ENCODE assay signal across 9 cellular contexts in genomic region chr17:40532520-40533253, GRCh38. TPM values are rescaled to one million over a fixed set of nuclear protein-coding genes. Genes with fewer than 3 reads are reported as not detected.
DNase-seq lines count a peak whose midpoint lies in the region; ATAC-seq and TF ChIP-seq lines count a peak whose summit lies in the region.
"Had no signal": no experiment of that assay in that cellular context is flagged by ENCODE, and none has a peak within 500 bp of the region (broad histone marks: within the 10 kb centered on the region; RNA-seq: fewer than 3 reads in every experiment).

No MANE protein-coding gene starts in this region.

- H3K4me3 ChIP-seq in Caco-2 (ENCODE audit: low read depth, low read length) (no peak overlapping the region), fibroblast of villous mesenchyme (ENCODE audit: low read depth, low read length) (no peak overlapping the region), prostate gland (no peak overlapping the region)

- POLR2A ChIA-PET in Caco-2 (lab: Charles Lee) = interaction anchor here (0.6 to 1.3 kb wide), 3 partner anchors 115 to 174 kb away, joined by 3 to 9 read pairs (median 6); partner anchors contain the start of gene TOP2A

- DNase-seq in Caco-2 (no peak), SW480 (ENCODE audit: low spot score) (peak; percentile 65), fibroblast of villous mesenchyme (ENCODE audit: low read depth) (peak; percentile 57), prostate gland (ENCODE audit: low spot score) (no peak), SHP77 treated with DMSO at 0.1 percent for 48 hours (lab: John Stamatoyannopoulos, UW) (no peak), NCI-H2107 treated with DMSO at 0.1 percent for 48 hours (lab: John Stamatoyannopoulos, UW; ENCODE audit: unreplicated experiment) (no peak)

- ATAC-seq in HG02852 (IDR thresholded peaks at IDR 0.05; ENCODE audit: unreplicated experiment) (no peak), GM18909 (IDR thresholded peaks at IDR 0.05; ENCODE audit: poor library complexity, unreplicated experiment) (no peak)

- no peaks in the 10 kb centered on the region for H3K4me1 Mint-ChIP-seq in Caco-2 (ENCODE audit: low read depth, unreplicated experiment)

- no peaks in the 10 kb centered on the region for H3K36me3 Mint-ChIP-seq in Caco-2 (ENCODE audit: insufficient read depth, unreplicated experiment)

- BruUV-seq in Caco-2 (replicated peaks; lab: Mats Ljungman, UMichigan) = no TSS peak

- intact Hi-C loops in Caco-2 (cut with micrococcal nuclease; ENCODE audit: unreplicated experiment) = loop anchor here (1.0 kb wide), 5 partner anchors 28 to 174 kb away; no protein-coding TSS in a partner anchor
- intact Hi-C loops in prostate gland (cut with DNase I) = loop anchor here (2.0 to 5.0 kb wide), 4 partner anchors 55 to 170 kb away; partner anchors contain the start of genes GJD3 and IGFBP4

- H3K27me3 ChIP-seq in Caco-2 (replicated peaks; ENCODE audit: control insufficient read depth, insufficient read depth, low read length) (no peaks in the 10 kb centered on the region), prostate gland (replicated peaks; ENCODE audit: insufficient read depth) (no peaks in the 10 kb centered on the region)

- peak overlapping the region; percentile 43 to 45 for H3K27ac ChIP-seq in prostate gland

- 39% methylated on average over 6 of the region's 6 CpGs for WGBS in prostate gland

- H3K27ac Mint-ChIP-seq in Caco-2 (ENCODE audit: unreplicated experiment) = peak overlapping the region; percentile 56

- TF ChIP-seq CTCF in Caco-2 (IDR thresholded peaks at IDR 0.05; ENCODE audit: insufficient read depth in 1 of 2, low read depth in 1 of 2, low read length in 1 of 2, severe bottlenecking in 1 of 2, unreplicated experiment in 1 of 2) (no peak), fibroblast of villous mesenchyme (IDR thresholded peaks at IDR 0.05; ENCODE audit: insufficient read depth, low read depth, low read length) (no peak), prostate gland (IDR thresholded peaks at IDR 0.05) (no peak)

- H3K9me3 ChIP-seq in Caco-2 (no peaks in the 10 kb centered on the region), prostate gland (no peaks in the 10 kb centered on the region)

- no peak overlapping the region for H3K4me3 Mint-ChIP-seq in Caco-2 (ENCODE audit: unreplicated experiment)
- H3K4me3 Mint-ChIP-seq: H9 had no signal

- CTCF ChIA-PET in Caco-2 (lab: Charles Lee) = interaction anchor here (0.6 to 6.7 kb wide), 36 partner anchors 8 to 419 kb away, joined by 3 to 99 read pairs (median 6); partner anchors contain the start of genes IGFBP4 and TOP2A

- H3K9me3 Mint-ChIP-seq in Caco-2 (ENCODE audit: unreplicated experiment) = no peaks in the 10 kb centered on the region

- H3K36me3 ChIP-seq in Caco-2 (ENCODE audit: control insufficient read depth, insufficient read depth, low read length) (no peaks in the 10 kb centered on the region), prostate gland (no peaks in the 10 kb centered on the region)

- no peaks in the 10 kb centered on the region for H3K27me3 Mint-ChIP-seq in Caco-2 (ENCODE audit: insufficient read depth, unreplicated experiment)

- no peak for TF ChIP-seq POLR2A in prostate gland (IDR thresholded peaks at IDR 0.05)

- 0 out of 2 replicates have a peak, but pooled peaks cover 9% of the 10 kb centered on the region for H3K4me1 ChIP-seq in Caco-2
- H3K4me1 ChIP-seq in prostate gland (replicated peaks) = peaks cover 10% of the 10 kb centered on the region

RNA-seq across cellular contexts. Expression of gene TNS4, which starts 31.3 kb away (rescaled TPM):
- total RNA-seq in Caco-2 (2022) = 0.65 TPM in 1 of 2 replicates, not detected in the other
- total RNA-seq in fibroblast of villous mesenchyme = not detected in 2 replicates
- total RNA-seq in prostate gland = 10 to 100 TPM; 51.3 to 56.1 TPM

RNA-seq across cellular contexts. Expression of gene CCR7, which starts 32.6 kb away (rescaled TPM):
- total RNA-seq in Caco-2 (2022) (not detected in 2 replicates), fibroblast of villous mesenchyme (not detected in 2 replicates), prostate gland (under 1 TPM in 1 of 2 donors, not detected in 1; 0.40 TPM)

Comparison
In these comparisons a context has a peak if more than half of its experiments do, and no peak if none do; other contexts are left out.
1. DNase-seq: peak in SW480 (single experiment) and fibroblast of villous mesenchyme (single experiment); none in Caco-2 (0 of 2), prostate gland (single experiment), SHP77 treated with DMSO at 0.1 percent for 48 hours (single experiment) and NCI-H2107 treated with DMSO at 0.1 percent for 48 hours (single experiment).
2. RNA of gene TNS4, which starts 31.3 kb away (total RNA-seq): 51.3 to 56.1 TPM in prostate gland; 0.65 TPM in Caco-2 and not detected in fibroblast of villous mesenchyme; every median in the first group is over 10 times any median in the second.